10 cellular contexts compared by ENCODE assay signal in genomic region chr15:70604671-70605070, GRCh38.
DNase-seq lines count a peak whose midpoint lies in the region; ATAC-seq and TF ChIP-seq lines count a peak whose summit lies in the region.
"Had no signal": no experiment of that assay in that cellular context is flagged by ENCODE, and none has a peak within 500 bp of the region (broad histone marks: within the 10 kb centered on the region; RNA-seq: fewer than 3 reads in every experiment).

No MANE protein-coding gene starts in this region.

- no peak overlapping the region for H3K9ac ChIP-seq in fibroblast of lung (ENCODE audit: insufficient read depth, low read length)

- TF ChIP-seq CTCF in fibroblast of lung (conservative IDR thresholded peaks at IDR 0.05 in 1 of 2, IDR thresholded peaks at IDR 0.05 in 1 of 2; ENCODE audit: low read depth in 1 of 2, low read length in 2 of 2), result peak in 1 of 2 donors; percentile 24

- H3K36me3 ChIP-seq in fibroblast of lung (ENCODE audit: control insufficient read depth, insufficient read depth, low read length), result peaks cover 2% of the 10 kb centered on the region

- no peaks in the 10 kb centered on the region for H4K20me1 ChIP-seq in fibroblast of lung (ENCODE audit: control insufficient read depth, extremely low read depth, insufficient read depth, low read length)

- H3K4me2 ChIP-seq in fibroblast of lung (ENCODE audit: extremely low read depth, insufficient read depth, low read length), result peak overlapping the region; percentile 26

- no peak overlapping the region for H3K27ac ChIP-seq in fibroblast of lung (ENCODE audit: insufficient read depth, low read length)

- no peaks in the 10 kb centered on the region for H3K9me3 ChIP-seq in fibroblast of lung (ENCODE audit: control insufficient read depth, insufficient read depth, low read depth, low read length)

- H3K79me2 ChIP-seq in fibroblast of lung (ENCODE audit: control insufficient read depth, insufficient read depth, low read length), result no peaks in the 10 kb centered on the region

- H3K4me1 ChIP-seq in fibroblast of lung (ENCODE audit: control insufficient read depth, extremely low read depth, insufficient read depth, low read length), result peaks cover 7% of the 10 kb centered on the region

- peak; percentile 55 for DNase-seq in EH (ENCODE audit: low read depth)
- DNase-seq in RPMI8226, result peak; percentile 56
- DNase-seq in fibroblast of lung (ENCODE audit: low read depth in 2 of 2), result peak in 1 of 2 donors; percentile 43
- peak; percentile 48 for DNase-seq in pons (ENCODE audit: low spot score)
- DNase-seq in SW480 (ENCODE audit: low spot score), result no peak
- DNase-seq: activated CD4-positive, alpha-beta T cell treated with anti-CD3 and anti-CD28 coated beads for 1 hour; activated effector memory CD4-positive, alpha-beta T cell treated with anti-CD3 and anti-CD28 coated beads, Interleukin-2, amount 50 U/mL, for 16 hours had no signal

- no peak overlapping the region for H3K4me3 ChIP-seq in fibroblast of lung (replicated peaks in 1 of 4; ENCODE audit: control extremely low read depth in 1 of 4, insufficient read depth in 1 of 4, low read depth in 3 of 4, low read length in 4 of 4)

- ATAC-seq in GM21447 (IDR thresholded peaks at IDR 0.05; ENCODE audit: unreplicated experiment) (no peak), HG03442 (IDR thresholded peaks at IDR 0.05; ENCODE audit: unreplicated experiment) (no peak), HG03159 (IDR thresholded peaks at IDR 0.05; ENCODE audit: unreplicated experiment) (no peak)

- H2AFZ ChIP-seq in fibroblast of lung (ENCODE audit: low read length), result peak overlapping the region; percentile 30

- no peaks in the 10 kb centered on the region for H3K27me3 ChIP-seq in fibroblast of lung (ENCODE audit: control insufficient read depth, insufficient read depth, low read length)
